21 cellular contexts compared by ENCODE assay signal in genomic region chr11:124861670-124862069, GRCh38. TPM values are rescaled to one million over a fixed set of nuclear protein-coding genes. Genes with fewer than 3 reads are reported as not detected.
"Had no signal": no experiment of that assay in that cellular context is flagged by ENCODE, and none has a peak within 500 bp of the region (broad histone marks: within the 10 kb centered on the region; RNA-seq: fewer than 3 reads in every experiment).

No MANE protein-coding gene starts in this region.

- H3K27ac ChIP-seq: esophagus squamous epithelium, neutrophil, right atrium auricular region, suprapubic skin, thyroid gland, upper lobe of left lung, vagina had no signal

- DNase-seq: dermis blood vessel endothelial cell; esophagus squamous epithelium; foreskin fibroblast; immature natural killer cell; left cardiac atrium; left ventricle myocardium superior; mesenchymal stem cell; naive B cell; stimulated activated CD4-positive, alpha-beta T cell treated with anti-CD3 and anti-CD28 coated beads, Interleukin-4, amount 100 ng/mL, for 1 hour; stimulated activated CD8-positive, alpha-beta memory T cell treated with anti-CD3 and anti-CD28 coated beads, Interleukin-4, amount 100 ng/mL, for 48 hours; stimulated activated naive CD8-positive, alpha-beta T cell treated with anti-CD3 and anti-CD28 coated beads, Interleukin-15, Interleukin-2, amounts not matched to agents 100 U/mL and 50 U/mL, for 24 hours; thyroid gland; upper lobe of left lung had no signal

- H3K4me3 ChIP-seq: esophagus squamous epithelium, lung, right atrium auricular region, suprapubic skin, thyroid gland, upper lobe of left lung, vagina had no signal

- H3K9me3 ChIP-seq: esophagus squamous epithelium, neutrophil, right atrium auricular region, suprapubic skin, thyroid gland, upper lobe of left lung, vagina had no signal

- ATAC-seq: left cardiac atrium; left ventricle myocardium superior; stimulated activated effector memory CD8-positive, alpha-beta T cell treated with anti-CD3 and anti-CD28 coated beads, Interleukin-12 subunit alpha, Interleukin-12 subunit beta, amount 100 ng/mL, for 72 hours; stimulated activated naive CD8-positive, alpha-beta T cell treated with anti-CD3 and anti-CD28 coated beads, Interleukin-15, Interleukin-2, amounts not matched to agents 100 U/mL and 50 U/mL, for 24 hours had no signal

- H3K36me3 ChIP-seq: esophagus squamous epithelium, neutrophil, right atrium auricular region, suprapubic skin, thyroid gland, upper lobe of left lung, vagina had no signal

RNA-seq across cellular contexts. Expression of gene ROBO4, which starts 36.0 kb away (rescaled TPM):
- polyA plus RNA-seq: immature natural killer cell had no signal

RNA-seq across cellular contexts. Expression of gene HEPN1, which starts 57.4 kb away (rescaled TPM):
- total RNA-seq: dermis blood vessel endothelial cell, epithelial cell of proximal tubule, esophagus squamous epithelium, kidney, left cardiac atrium, left ventricle myocardium superior, lung, right atrium auricular region, suprapubic skin, thyroid gland, upper lobe of left lung, vagina had no signal
- polyA plus RNA-seq: immature natural killer cell, lung had no signal
